10 cellular contexts compared by ENCODE assay signal in the genomic region with DNA sequence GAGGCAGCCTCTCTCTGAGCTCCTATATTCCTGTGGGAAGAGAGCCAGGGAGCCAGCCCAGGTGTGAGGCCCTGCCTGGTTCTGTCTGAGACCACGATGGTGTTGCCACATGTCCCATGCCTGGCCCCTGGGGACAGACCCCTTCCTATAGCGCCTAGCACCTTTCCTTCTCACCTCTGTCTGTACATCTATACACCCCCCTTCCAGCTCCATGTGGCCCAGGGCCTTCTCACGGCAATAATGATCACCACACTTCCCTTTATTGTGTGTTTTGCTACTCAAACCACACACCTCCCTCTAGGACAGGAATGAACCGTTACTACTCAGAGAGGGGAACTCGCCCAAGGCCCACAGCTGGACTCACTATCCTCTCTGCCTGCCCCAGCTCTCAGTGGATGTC. TPM values are rescaled to one million over a fixed set of nuclear protein-coding genes. Genes with fewer than 3 reads are reported as not detected.
DNase-seq lines count a peak whose midpoint lies in the region; ATAC-seq and TF ChIP-seq lines count a peak whose summit lies in the region.
"Had no signal": no experiment of that assay in that cellular context is flagged by ENCODE, and none has a peak within 500 bp of the region (broad histone marks: within the 10 kb centered on the region; RNA-seq: fewer than 3 reads in every experiment).

No MANE protein-coding gene starts in this region.

- H3K4me3 Mint-ChIP-seq in CD14-positive monocyte, result no peak overlapping the region
- peak overlapping the region; percentile 63 for H3K4me3 Mint-ChIP-seq in activated T-helper 1 cell treated with anti-CD3 and anti-CD28 coated beads, Interleukin-12 subunit alpha, Interleukin-12 subunit beta, Interleukin-2, Interleukin-4 antibody, amounts not matched to agents 30 ng/mL and 10 ng/mL and 1 ng/mL, durations not matched to agents 14 hours and 24 hours and 36 hours

- H3K36me3 Mint-ChIP-seq in CD14-positive monocyte, result peaks cover 37 to 44% of the 10 kb centered on the region in 2 donors
- H3K36me3 Mint-ChIP-seq in activated T-helper 1 cell treated with anti-CD3 and anti-CD28 coated beads, Interleukin-12 subunit alpha, Interleukin-12 subunit beta, Interleukin-2, Interleukin-4 antibody, amounts not matched to agents 30 ng/mL and 10 ng/mL and 1 ng/mL, durations not matched to agents 14 hours and 24 hours and 36 hours (ENCODE audit: low read depth), result peaks cover 72% of the 10 kb centered on the region

- H3K27ac Mint-ChIP-seq in CD14-positive monocyte, result peak overlapping the region in 4 of 7 donors; percentile 18 to 40 (median 34)
- peak overlapping the region; percentile 93 for H3K27ac Mint-ChIP-seq in activated T-helper 1 cell treated with anti-CD3 and anti-CD28 coated beads, Interleukin-12 subunit alpha, Interleukin-12 subunit beta, Interleukin-2, Interleukin-4 antibody, amounts not matched to agents 30 ng/mL and 10 ng/mL and 1 ng/mL, durations not matched to agents 14 hours and 24 hours and 36 hours

- H3K4me1 Mint-ChIP-seq in CD14-positive monocyte, result peaks cover 56% of the 10 kb centered on the region
- peaks cover 71% of the 10 kb centered on the region for H3K4me1 Mint-ChIP-seq in activated T-helper 1 cell treated with anti-CD3 and anti-CD28 coated beads, Interleukin-12 subunit alpha, Interleukin-12 subunit beta, Interleukin-2, Interleukin-4 antibody, amounts not matched to agents 30 ng/mL and 10 ng/mL and 1 ng/mL, durations not matched to agents 14 hours and 24 hours and 36 hours (ENCODE audit: low read depth)

- DNase-seq in CD14-positive monocyte (ENCODE audit: low spot score) (no peak), left colon (no peak), NCI-H510A treated with DMSO at 0.1 percent for 48 hours (lab: John Stamatoyannopoulos, UW) (no peak), NAMALWA (ENCODE audit: low spot score) (no peak), NCI-H345 (lab: John Stamatoyannopoulos, UW) (no peak)
- no peak for DNase-seq in activated T-helper 1 cell treated with anti-CD3 and anti-CD28 coated beads, Interleukin-12 subunit alpha, Interleukin-12 subunit beta, Interleukin-2, Interleukin-4 antibody, amounts not matched to agents 30 ng/mL and 10 ng/mL and 1 ng/mL, durations not matched to agents 14 hours and 24 hours and 36 hours (ENCODE audit: low spot score)
- DNase-seq: NCI-H1694 treated with DMSO at 0.1 percent for 48 hours, trophoblast cell had no signal

- ATAC-seq in GM18870 (IDR thresholded peaks at IDR 0.05; ENCODE audit: unreplicated experiment), result peak; percentile 45
- ATAC-seq in HG03378 (IDR thresholded peaks at IDR 0.05; ENCODE audit: unreplicated experiment), result peak; percentile 63
- ATAC-seq in left colon, result no peak

- no peak for TF ChIP-seq CTCF in CD14-positive monocyte (IDR thresholded peaks at IDR 0.05)

- H3K9me3 Mint-ChIP-seq in CD14-positive monocyte, result peaks cover 2 to 17% (median 6%) of the 10 kb centered on the region in 7 donors
- H3K9me3 Mint-ChIP-seq in activated T-helper 1 cell treated with anti-CD3 and anti-CD28 coated beads, Interleukin-12 subunit alpha, Interleukin-12 subunit beta, Interleukin-2, Interleukin-4 antibody, amounts not matched to agents 30 ng/mL and 10 ng/mL and 1 ng/mL, durations not matched to agents 14 hours and 24 hours and 36 hours, result peaks cover 6% of the 10 kb centered on the region

- H3K27me3 Mint-ChIP-seq in CD14-positive monocyte (ENCODE audit: low read depth in 3 of 3), result peaks cover 0 to 1% (median 0%) of the 10 kb centered on the region in 3 donors
- H3K27me3 Mint-ChIP-seq in activated T-helper 1 cell treated with anti-CD3 and anti-CD28 coated beads, Interleukin-12 subunit alpha, Interleukin-12 subunit beta, Interleukin-2, Interleukin-4 antibody, amounts not matched to agents 30 ng/mL and 10 ng/mL and 1 ng/mL, durations not matched to agents 14 hours and 24 hours and 36 hours (ENCODE audit: insufficient read depth), result no peaks in the 10 kb centered on the region

- intact Hi-C loops in CD14-positive monocyte (cut with micrococcal nuclease) (no loop called here), left colon (cut with DNase I, micrococcal nuclease) (no loop called here)
- intact Hi-C loops in activated T-helper 1 cell treated with anti-CD3 and anti-CD28 coated beads, Interleukin-12 subunit alpha, Interleukin-12 subunit beta, Interleukin-2, Interleukin-4 antibody, amounts not matched to agents 30 ng/mL and 10 ng/mL and 1 ng/mL, durations not matched to agents 14 hours and 24 hours and 36 hours (cut with micrococcal nuclease), result no loop called here

RNA-seq across cellular contexts. Expression of gene CD82, which starts 12.8 kb away (rescaled TPM):
- 10 to 100 TPM; 43.0 to 89.0 TPM for polyA plus RNA-seq in CD14-positive monocyte
- total RNA-seq in activated T-helper 1 cell treated with anti-CD3 and anti-CD28 coated beads, Interleukin-12 subunit alpha, Interleukin-12 subunit beta, Interleukin-2, Interleukin-4 antibody, amounts not matched to agents 30 ng/mL and 10 ng/mL and 1 ng/mL, durations not matched to agents 14 hours and 24 hours and 36 hours, result 499 and 500 TPM in 2 replicates
- 10 to 100 TPM; 30.0 to 36.1 TPM for total RNA-seq in left colon

Comparison
In these comparisons a context has a peak if more than half of its experiments do, and no peak if none do; other contexts are left out.
1. RNA of gene CD82, which starts 12.8 kb away (total RNA-seq): 499 to 500 TPM in activated T-helper 1 cell treated with anti-CD3 and anti-CD28 coated beads, Interleukin-12 subunit alpha, Interleukin-12 subunit beta, Interleukin-2, Interleukin-4 antibody, amounts not matched to agents 30 ng/mL and 10 ng/mL and 1 ng/mL, durations not matched to agents 14 hours and 24 hours and 36 hours; 30.0 to 36.1 TPM in left colon; every median in the first group is over 10 times any median in the second.